ENCODE assay signal across 14 cellular contexts in the genomic region with DNA sequence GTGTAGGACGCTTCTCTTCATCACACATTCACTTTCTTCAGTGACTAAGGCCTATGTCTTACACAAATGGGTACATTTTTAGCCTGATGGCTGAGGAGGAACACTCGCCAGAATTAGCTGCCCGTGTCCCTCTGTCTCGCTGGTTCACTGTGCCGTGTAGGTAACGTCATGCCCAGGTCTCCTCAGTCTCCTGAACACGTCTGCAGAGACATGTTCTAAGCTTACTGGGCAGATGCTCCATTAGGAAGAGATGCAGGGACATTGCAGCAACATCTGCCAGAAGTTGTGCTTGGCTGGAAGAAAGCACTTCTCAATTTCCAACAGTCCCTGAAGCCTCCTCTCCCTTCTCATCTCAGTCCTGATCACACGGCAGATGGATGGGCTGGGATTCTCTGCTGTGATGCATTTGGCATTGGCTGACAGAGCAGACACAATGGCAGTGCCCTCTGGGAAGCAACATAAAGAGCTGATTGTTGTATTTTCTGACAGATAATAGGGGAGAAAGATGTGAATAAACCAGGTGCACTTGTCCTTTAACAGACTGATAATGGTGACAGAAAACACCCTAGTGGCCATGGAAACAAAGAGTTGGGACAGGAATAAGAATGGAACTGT. TPM values are rescaled to one million over a fixed set of nuclear protein-coding genes. Genes with fewer than 3 reads are reported as not detected.
"Had no signal": no experiment of that assay in that cellular context is flagged by ENCODE, and none has a peak within 500 bp of the region (broad histone marks: within the 10 kb centered on the region; RNA-seq: fewer than 3 reads in every experiment).

No MANE protein-coding gene starts in this region.

- H3K9me3 ChIP-seq: lower lobe of right lung, sigmoid colon had no signal

- H3K27ac ChIP-seq: lower lobe of right lung, sigmoid colon had no signal

- H3K4me1 ChIP-seq: sigmoid colon had no signal

- H3K27me3 ChIP-seq: sigmoid colon had no signal

- ATAC-seq: left cardiac atrium; lower lobe of right lung; naive thymus-derived CD8-positive, alpha-beta T cell had no signal

- H3K36me3 ChIP-seq: lower lobe of right lung, sigmoid colon had no signal

- DNase-seq: activated B cell treated with CpG ODN at 0.5 μM for 24 hours; activated CD4-positive, alpha-beta T cell treated with anti-CD3 and anti-CD28 coated beads, Interleukin-2, amount 10 ng/mL, durations not matched to agents 24 days and 14 days; activated naive CD4-positive, alpha-beta T cell treated with anti-CD3 and anti-CD28 coated beads for 36 hours; cortex of kidney; erythroblast; left cardiac atrium; lower lobe of right lung; naive thymus-derived CD8-positive, alpha-beta T cell; sigmoid colon; stimulated activated CD4-positive, alpha-beta T cell treated with anti-CD3 and anti-CD28 coated beads, Interleukin-2, amount 100 ng/mL, for 24 hours; stimulated activated naive CD4-positive, alpha-beta T cell had no signal

- H3K4me3 ChIP-seq: lower lobe of right lung, sigmoid colon had no signal

RNA-seq across cellular contexts. Expression of gene LYZL4, which starts 29.2 kb away (rescaled TPM):
- total RNA-seq: activated B cell treated with CpG ODN at 0.5 μM for 24 hours; activated CD4-positive, alpha-beta T cell treated with anti-CD3 and anti-CD28 coated beads, Interleukin-2, amount 10 ng/mL, durations not matched to agents 24 days and 14 days; activated naive CD4-positive, alpha-beta T cell treated with anti-CD3 and anti-CD28 coated beads for 36 hours; glomerular endothelial cell; left cardiac atrium; lower lobe of right lung; mononuclear cell; naive thymus-derived CD8-positive, alpha-beta T cell; pulmonary artery endothelial cell; sigmoid colon had no signal
- polyA plus RNA-seq: naive thymus-derived CD8-positive, alpha-beta T cell; sigmoid colon had no signal
